11 cellular contexts compared by ENCODE assay signal in the genomic region with DNA sequence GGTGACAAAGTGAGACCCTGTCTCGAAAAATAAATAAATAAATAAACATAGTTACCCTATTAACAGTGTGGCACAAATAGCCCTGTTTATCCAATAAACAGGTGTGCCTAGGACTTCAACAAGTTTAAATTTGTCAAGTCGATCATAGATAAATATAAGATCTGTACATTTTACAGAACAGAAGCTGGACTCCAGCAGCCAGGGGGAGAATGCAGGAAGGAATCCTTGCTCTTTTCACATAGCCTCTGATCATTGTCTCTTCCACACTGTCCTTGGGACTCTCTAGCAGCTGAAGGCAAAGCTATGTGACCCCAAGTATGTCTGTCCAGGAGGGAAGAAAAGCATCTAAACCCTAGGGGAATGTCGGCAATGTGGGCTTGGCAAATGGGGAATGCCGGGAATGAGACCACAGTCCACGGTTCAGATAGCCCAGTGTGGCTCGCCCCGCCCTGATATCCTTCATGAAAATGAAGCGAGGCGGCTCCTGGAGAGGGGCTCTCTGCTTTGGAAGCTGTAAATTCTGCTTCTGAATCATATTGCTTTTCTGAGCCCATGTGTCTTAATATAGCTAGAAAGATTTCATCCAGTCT. TPM values are rescaled to one million over a fixed set of nuclear protein-coding genes. Genes with fewer than 3 reads are reported as not detected.
DNase-seq lines count a peak whose midpoint lies in the region; ATAC-seq and TF ChIP-seq lines count a peak whose summit lies in the region.
"Had no signal": no experiment of that assay in that cellular context is flagged by ENCODE, and none has a peak within 500 bp of the region (broad histone marks: within the 10 kb centered on the region; RNA-seq: fewer than 3 reads in every experiment).

No MANE protein-coding gene starts in this region.

- ATAC-seq in GM18868 (IDR thresholded peaks at IDR 0.05; ENCODE audit: unreplicated experiment) (no peak), GM19023 (IDR thresholded peaks at IDR 0.05; ENCODE audit: unreplicated experiment) (no peak)

- no peaks in the 10 kb centered on the region for H3K36me3 ChIP-seq in colonic mucosa

- intact Hi-C loops in colonic mucosa (cut with DNase I), result no loop called here

- peak overlapping the region in 1 of 2 donors; percentile 43 for H3K9ac ChIP-seq in colonic mucosa (ENCODE audit: low read depth in 2 of 2, low read length in 2 of 2)
- H3K9ac ChIP-seq: KMS-11 had no signal

- no peaks in the 10 kb centered on the region for H3K9me3 ChIP-seq in colonic mucosa

- TF ChIP-seq CTCF in retinal pigment epithelial cell (conservative IDR thresholded peaks at IDR 0.05; ENCODE audit: low read depth, low read length) (no peak), colonic mucosa (IDR thresholded peaks at IDR 0.05) (no peak)

- no peaks in the 10 kb centered on the region for H3K4me1 ChIP-seq in colonic mucosa

- DNase-seq in ELF-1 (ENCODE audit: low read depth, low spot score) (peak; percentile 84), RPMI7951 (ENCODE audit: low read depth) (peak; percentile 68), glomerular visceral epithelial cell (ENCODE audit: extremely low spot score) (peak; percentile 96), retinal pigment epithelial cell (ENCODE audit: low read depth) (peak; percentile 74), colonic mucosa (no peak), cerebellar nuclear complex (lab: John Stamatoyannopoulos, UW) (no peak)
- DNase-seq: activated gamma-delta T cell treated with Interleukin-2 at 50 U/mL for 16 hours; stimulated activated CD4-positive, alpha-beta T cell treated with anti-CD3 and anti-CD28 coated beads, Interleukin-4, amount 100 ng/mL, for 1 hour had no signal

- H3K27me3 ChIP-seq in colonic mucosa, result no peaks in the 10 kb centered on the region

- H3K4me3 ChIP-seq in retinal pigment epithelial cell (ENCODE audit: low read length) (no peak overlapping the region), colonic mucosa (no peak overlapping the region)

- H3K27ac ChIP-seq in colonic mucosa, result no peak overlapping the region
- H3K27ac ChIP-seq: KMS-11 had no signal

RNA-seq across cellular contexts. Expression of a gene that starts 24.8 kb away (rescaled TPM):
- 75.1 and 82.3 TPM in 2 replicates for total RNA-seq in RPMI7951 (2014; rRNA removed; shearing (Covaris generic))
- total RNA-seq in colonic mucosa, result 100 to 1,000 TPM; 117 to 126 TPM

RNA-seq across cellular contexts. Expression of a gene that starts 26.2 kb away (rescaled TPM):
- 12.1 and 15.4 TPM in 2 replicates for total RNA-seq in RPMI7951 (2014; rRNA removed; shearing (Covaris generic))
- 10 to 100 TPM; 88.3 to 95.7 TPM for total RNA-seq in colonic mucosa

Comparison
In these comparisons a context has a peak if more than half of its experiments do, and no peak if none do; other contexts are left out.
1. DNase-seq: peak in ELF-1 (single experiment), RPMI7951 (single experiment), glomerular visceral epithelial cell (single experiment) and retinal pigment epithelial cell (single experiment); none in colonic mucosa (single experiment) and cerebellar nuclear complex (0 of 2).